1 cellular context compared by ENCODE assay signal in genomic region chr2:72754628-72755320, GRCh38.
TF ChIP-seq lines count a peak whose summit lies in the region.

No MANE protein-coding gene starts in this region.

TF ChIP-seq in HepG2, 621 proteins besides CTCF, POLR2A, EP300 and RAD21 (continued from another document):
- TF ChIP-seq SNAPC4 (CRISPR knock-in tag; IDR thresholded peaks at IDR 0.05) (no peak), ZNF12 (CRISPR knock-in tag; IDR thresholded peaks at IDR 0.05) (no peak), NCOA2 (CRISPR knock-in tag; IDR thresholded peaks at IDR 0.05) (peak; percentile 83), ISX (CRISPR knock-in tag; conservative IDR thresholded peaks at IDR 0.05) (no peak), PHF20 (CRISPR knock-in tag; IDR thresholded peaks at IDR 0.05) (no peak), ZMYM3 (CRISPR knock-in tag; IDR thresholded peaks at IDR 0.05) (no peak), PRPF4 (IDR thresholded peaks at IDR 0.05; ENCODE audit: low read depth, low read length, poor library complexity, severe bottlenecking) (no peak), BCL6 (CRISPR knock-in tag; IDR thresholded peaks at IDR 0.05) (peak; percentile 66), SOX13 (IDR thresholded peaks at IDR 0.05) (no peak), SOX13 (CRISPR knock-in tag; conservative IDR thresholded peaks at IDR 0.05 in 1 of 2, IDR thresholded peaks at IDR 0.05 in 1 of 2) (peak in 1 of 2 experiments; percentile 54; a peak in 2 of 4 replicates), MTA1 (CRISPR knock-in tag; IDR thresholded peaks at IDR 0.05; ENCODE audit: borderline replicate concordance) (no peak), ZNF121 (CRISPR knock-in tag; IDR thresholded peaks at IDR 0.05) (peak; percentile 95), SKIL (CRISPR knock-in tag; IDR thresholded peaks at IDR 0.05; ENCODE audit: borderline replicate concordance) (no peak), FOXA3 (CRISPR knock-in tag; IDR thresholded peaks at IDR 0.05) (no peak), ZNF629 (CRISPR knock-in tag; conservative IDR thresholded peaks at IDR 0.05) (no peak), ETV6 (CRISPR knock-in tag; conservative IDR thresholded peaks at IDR 0.05) (no peak), HOXA7 (CRISPR knock-in tag; IDR thresholded peaks at IDR 0.05) (no peak), MEIS2 (CRISPR knock-in tag; IDR thresholded peaks at IDR 0.05) (no peak), THRA (CRISPR knock-in tag; IDR thresholded peaks at IDR 0.05; ENCODE audit: borderline replicate concordance) (peak; percentile 68; the same call in 1 of the 2 replicates), ZNF678 (CRISPR knock-in tag; IDR thresholded peaks at IDR 0.05) (no peak), ZNF460 (CRISPR knock-in tag; IDR thresholded peaks at IDR 0.05; ENCODE audit: borderline replicate concordance) (no peak), HNF1B (CRISPR knock-in tag; IDR thresholded peaks at IDR 0.05) (no peak), HNF4A (CRISPR knock-in tag; IDR thresholded peaks at IDR 0.05) (0 out of 2 replicates have a peak, but pooled peaks have one; percentile 20), ZNF510 (CRISPR knock-in tag; IDR thresholded peaks at IDR 0.05; ENCODE audit: low read depth) (no peak), MTERF4 (CRISPR knock-in tag; IDR thresholded peaks at IDR 0.05) (no peak), SOX6 (IDR thresholded peaks at IDR 0.05) (no peak), SOX6 (CRISPR knock-in tag; IDR thresholded peaks at IDR 0.05) (0 out of 2 replicates have a peak, but pooled peaks have one; percentile 19), SAFB2 (CRISPR knock-in tag; IDR thresholded peaks at IDR 0.05; ENCODE audit: borderline replicate concordance, low read depth) (no peak), ZNF496 (CRISPR knock-in tag; IDR thresholded peaks at IDR 0.05; ENCODE audit: insufficient replicate concordance) (no peak), SIX4 (CRISPR knock-in tag; IDR thresholded peaks at IDR 0.05) (no peak), SRSF4 (IDR thresholded peaks at IDR 0.05; ENCODE audit: low read depth, low read length, poor library complexity, severe bottlenecking) (no peak), ZBTB49 (CRISPR knock-in tag; IDR thresholded peaks at IDR 0.05; ENCODE audit: borderline replicate concordance) (no peak), FUBP1 (CRISPR knock-in tag; IDR thresholded peaks at IDR 0.05; ENCODE audit: borderline replicate concordance) (no peak), ATF6 (CRISPR knock-in tag; conservative IDR thresholded peaks at IDR 0.05) (no peak), RBM39 (IDR thresholded peaks at IDR 0.05; ENCODE audit: low read depth, low read length, poor library complexity, severe bottlenecking) (no peak), WIZ (CRISPR knock-in tag; IDR thresholded peaks at IDR 0.05) (no peak), SAP130 (CRISPR knock-in tag; IDR thresholded peaks at IDR 0.05; ENCODE audit: low read depth) (0 out of 2 replicates have a peak, but pooled peaks have one; percentile 27), NR2F1 (CRISPR knock-in tag; IDR thresholded peaks at IDR 0.05) (no peak), TBX3 (IDR thresholded peaks at IDR 0.05; ENCODE audit: borderline replicate concordance) (no peak), ZNF790 (CRISPR knock-in tag; IDR thresholded peaks at IDR 0.05; ENCODE audit: borderline replicate concordance) (no peak)
